19 cellular contexts compared by ENCODE assay signal in the genomic region with DNA sequence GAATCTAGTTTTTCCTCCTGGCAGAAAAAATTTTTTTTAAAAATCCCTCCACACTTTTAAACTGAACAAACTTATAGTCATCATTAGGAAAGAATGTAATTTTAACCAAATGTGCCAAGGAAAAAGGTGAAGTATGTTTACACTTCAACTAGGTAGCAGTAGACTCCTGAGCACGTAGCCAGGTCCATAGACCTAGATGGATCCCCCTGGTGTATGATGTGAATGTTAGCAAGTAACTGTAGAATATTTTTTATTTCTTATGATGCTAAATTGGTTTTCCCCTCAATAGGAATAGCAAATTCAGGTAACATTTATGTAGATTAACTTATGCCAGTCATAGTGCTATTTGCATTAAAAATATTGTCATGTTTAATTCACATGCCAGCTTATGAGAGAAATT. TPM values are rescaled to one million over a fixed set of nuclear protein-coding genes. Genes with fewer than 3 reads are reported as not detected.
"Had no signal": no experiment of that assay in that cellular context is flagged by ENCODE, and none has a peak within 500 bp of the region (broad histone marks: within the 10 kb centered on the region; RNA-seq: fewer than 3 reads in every experiment).

No MANE protein-coding gene starts in this region.

- DNase-seq: activated CD4-positive, alpha-beta T cell treated with anti-CD3 and anti-CD28 coated beads, Interleukin-2, amount 50 U/mL, for 1 hour; activated naive CD4-positive, alpha-beta T cell treated with anti-CD3 and anti-CD28 coated beads for 36 hours; activated naive CD8-positive, alpha-beta T cell treated with anti-CD3 and anti-CD28 coated beads, Interleukin-2, amount 50 U/mL, for 24 hours; activated T-cell treated with anti-CD3 and anti-CD28 coated beads for 4 hours; esophagus squamous epithelium; foreskin fibroblast; heart left ventricle; left colon; nephron progenitor cell; occipital lobe; stimulated activated CD4-positive, alpha-beta T cell treated with anti-CD3 and anti-CD28 coated beads, Interleukin-4, amount 100 ng/mL, for 1 hour; stimulated activated naive CD4-positive, alpha-beta T cell; T-cell; T-helper 9 cell; tibial artery had no signal

- ATAC-seq: activated CD4-positive, CD25-positive, alpha-beta regulatory T cell treated with anti-CD3 and anti-CD28 coated beads, Interleukin-2, amount 50 U/mL, for 24 hours; activated naive CD8-positive, alpha-beta T cell treated with anti-CD3 and anti-CD28 coated beads, Interleukin-2, amount 50 U/mL, for 24 hours; heart left ventricle; left colon; T-cell had no signal

- H3K36me3 ChIP-seq: cardiac muscle cell, esophagus squamous epithelium, heart left ventricle, tibial artery had no signal

- H3K27ac ChIP-seq: cardiac muscle cell, esophagus squamous epithelium, heart left ventricle, tibial artery had no signal

- H3K9me3 ChIP-seq: esophagus squamous epithelium, heart left ventricle, tibial artery had no signal

- H3K4me1 ChIP-seq: esophagus squamous epithelium, heart left ventricle had no signal

- H3K27me3 ChIP-seq: cardiac muscle cell, esophagus squamous epithelium, heart left ventricle, tibial artery had no signal

- H3K4me3 ChIP-seq: cardiac muscle cell, esophagus squamous epithelium, heart left ventricle, lung, tibial artery had no signal

RNA-seq across cellular contexts. Expression of a gene that starts 19.6 kb away (rescaled TPM):
- total RNA-seq: activated CD8-positive, alpha-beta memory T cell treated with anti-CD3 and anti-CD28 coated beads for 36 hours; activated naive CD4-positive, alpha-beta T cell treated with anti-CD3 and anti-CD28 coated beads for 36 hours; left colon; T-cell had no signal
